ENCODE assay signal across 23 cellular contexts in genomic region chrX:129631850-129632249, GRCh38. TPM values are rescaled to one million over a fixed set of nuclear protein-coding genes. Genes with fewer than 3 reads are reported as not detected.
DNase-seq lines count a peak whose midpoint lies in the region; ATAC-seq and TF ChIP-seq lines count a peak whose summit lies in the region.
"Had no signal": no experiment of that assay in that cellular context is flagged by ENCODE, and none has a peak within 500 bp of the region (broad histone marks: within the 10 kb centered on the region; RNA-seq: fewer than 3 reads in every experiment).

No MANE protein-coding gene starts in this region.

- no peaks in the 10 kb centered on the region for H3K27me3 Mint-ChIP-seq in CD4-positive, CD25-positive, alpha-beta regulatory T cell
- peaks cover 26% of the 10 kb centered on the region for H3K27me3 Mint-ChIP-seq in neural crest cell (ENCODE audit: low read depth)
- peaks cover 0 to 7% of the 10 kb centered on the region in 2 donors for H3K27me3 Mint-ChIP-seq in CD8-positive, alpha-beta memory T cell
- H3K27me3 Mint-ChIP-seq: CD4-positive, alpha-beta memory T cell had no signal

- H3K4me3 ChIP-seq in CD4-positive, CD25-positive, alpha-beta regulatory T cell (ENCODE audit: low read depth, low read length): no peak overlapping the region
- no peak overlapping the region for H3K4me3 ChIP-seq in epithelial cell of esophagus (ENCODE audit: low read length)
- H3K4me3 ChIP-seq in CD8-positive, alpha-beta memory T cell (ENCODE audit: low read length): no peak overlapping the region
- no peak overlapping the region for H3K4me3 ChIP-seq in SJCRH30
- H3K4me3 ChIP-seq: BLaER1 treated with 17β-estradiol and CSF1 and Interleukin-3, amounts not matched to agents 10 nM and 100 nM had no signal

- DNase-seq in CD4-positive, CD25-positive, alpha-beta regulatory T cell: no peak
- DNase-seq in LoVo (ENCODE audit: low spot score) (peak; percentile 2), epithelial cell of esophagus (ENCODE audit: low read depth) (peak; percentile 33), neural crest cell (ENCODE audit: low read depth, low spot score) (no peak), SJCRH30 (no peak)
- DNase-seq in CD8-positive, alpha-beta memory T cell: no peak
- DNase-seq: AML-193; Caco-2; CD4-positive, alpha-beta memory T cell; DMS 273 treated with DMSO at 0.1 percent for 48 hours; DND-41; GOT3; HCEC 1CT; IMR-90; KG1; MM.1S; NCI-H2029 treated with DMSO at 0.1 percent for 48 hours; NCI-H2227 treated with DMSO at 0.1 percent for 48 hours had no signal

- POLR2A ChIA-PET in CD8-positive, alpha-beta memory T cell (lab: Charles Lee): no interaction called here

- ATAC-seq in CD4-positive, CD25-positive, alpha-beta regulatory T cell (ENCODE audit: low read depth in 2 of 2): no peak
- no peak for ATAC-seq in HG02610 (IDR thresholded peaks at IDR 0.05; ENCODE audit: unreplicated experiment)
- ATAC-seq: Panc1, SK-N-SH treated with all-trans-retinoic acid at 6 μM for 48 hours had no signal

- no peaks in the 10 kb centered on the region for H3K36me3 Mint-ChIP-seq in CD4-positive, CD25-positive, alpha-beta regulatory T cell
- H3K36me3 Mint-ChIP-seq in neural crest cell (ENCODE audit: low read depth): no peaks in the 10 kb centered on the region
- no peaks in the 10 kb centered on the region for H3K36me3 Mint-ChIP-seq in CD8-positive, alpha-beta memory T cell
- H3K36me3 Mint-ChIP-seq: CD4-positive, alpha-beta memory T cell had no signal

- peak overlapping the region in 2 of 3 donors; percentile 8 to 80 for H3K27ac Mint-ChIP-seq in CD4-positive, CD25-positive, alpha-beta regulatory T cell
- peak overlapping the region; percentile 19 for H3K27ac Mint-ChIP-seq in neural crest cell (ENCODE audit: unreplicated experiment)
- H3K27ac Mint-ChIP-seq in CD8-positive, alpha-beta memory T cell: peak overlapping the region in 1 of 8 donors; percentile 42

- no peak overlapping the region for H3K27ac ChIP-seq in CD4-positive, CD25-positive, alpha-beta regulatory T cell (ENCODE audit: insufficient read depth, low read length, poor library complexity, severe bottlenecking)
- no peak overlapping the region for H3K27ac ChIP-seq in CD8-positive, alpha-beta memory T cell (ENCODE audit: low read depth, low read length)
- no peak overlapping the region for H3K27ac ChIP-seq in SJCRH30
- H3K27ac ChIP-seq: BLaER1 treated with 17β-estradiol and CSF1 and Interleukin-3, amounts not matched to agents 10 nM and 100 nM had no signal

- no peaks in the 10 kb centered on the region for H3K36me3 ChIP-seq in CD4-positive, CD25-positive, alpha-beta regulatory T cell (ENCODE audit: control insufficient read depth, insufficient read depth, low read length)
- no peaks in the 10 kb centered on the region for H3K36me3 ChIP-seq in CD8-positive, alpha-beta memory T cell (ENCODE audit: insufficient read depth, low read length)
- H3K36me3 ChIP-seq in SJCRH30: no peaks in the 10 kb centered on the region
- H3K36me3 ChIP-seq: BLaER1 treated with 17β-estradiol and CSF1 and Interleukin-3, amounts not matched to agents 10 nM and 100 nM had no signal

- H3K27me3 ChIP-seq in CD4-positive, CD25-positive, alpha-beta regulatory T cell (ENCODE audit: control insufficient read depth, insufficient read depth, low read length): no peaks in the 10 kb centered on the region
- H3K27me3 ChIP-seq in CD8-positive, alpha-beta memory T cell (ENCODE audit: insufficient read depth, low read length, poor library complexity, severe bottlenecking): no peaks in the 10 kb centered on the region
- no peaks in the 10 kb centered on the region for H3K27me3 ChIP-seq in SJCRH30

- no peak overlapping the region for H3K4me3 Mint-ChIP-seq in CD4-positive, CD25-positive, alpha-beta regulatory T cell
- no peak overlapping the region for H3K4me3 Mint-ChIP-seq in neural crest cell
- no peak overlapping the region for H3K4me3 Mint-ChIP-seq in CD8-positive, alpha-beta memory T cell
- H3K4me3 Mint-ChIP-seq: CD4-positive, alpha-beta memory T cell had no signal

- no peaks in the 10 kb centered on the region for H3K4me1 Mint-ChIP-seq in CD4-positive, CD25-positive, alpha-beta regulatory T cell
- peaks cover 12% of the 10 kb centered on the region for H3K4me1 Mint-ChIP-seq in neural crest cell
- H3K4me1 Mint-ChIP-seq in CD8-positive, alpha-beta memory T cell: no peaks in the 10 kb centered on the region
- H3K4me1 Mint-ChIP-seq: CD4-positive, alpha-beta memory T cell had no signal

- H3K9me3 ChIP-seq in CD4-positive, CD25-positive, alpha-beta regulatory T cell (ENCODE audit: control insufficient read depth in 2 of 2, low read length in 2 of 2): no peaks in the 10 kb centered on the region
- no peaks in the 10 kb centered on the region for H3K9me3 ChIP-seq in CD8-positive, alpha-beta memory T cell (ENCODE audit: low read length)
- no peaks in the 10 kb centered on the region for H3K9me3 ChIP-seq in SJCRH30 (replicated peaks)
- H3K9me3 ChIP-seq: Caco-2 had no signal

- peaks cover 0 to 1% (median 0%) of the 10 kb centered on the region in 7 donors for H3K9me3 Mint-ChIP-seq in CD4-positive, CD25-positive, alpha-beta regulatory T cell
- peaks cover 3% of the 10 kb centered on the region for H3K9me3 Mint-ChIP-seq in neural crest cell
- H3K9me3 Mint-ChIP-seq in CD8-positive, alpha-beta memory T cell: no peaks in the 10 kb centered on the region
- H3K9me3 Mint-ChIP-seq: CD4-positive, alpha-beta memory T cell had no signal

- H3K4me1 ChIP-seq in CD4-positive, CD25-positive, alpha-beta regulatory T cell (ENCODE audit: control insufficient read depth, insufficient read depth, low read length, poor library complexity, severe bottlenecking): no peaks in the 10 kb centered on the region
- no peaks in the 10 kb centered on the region for H3K4me1 ChIP-seq in CD8-positive, alpha-beta memory T cell (ENCODE audit: insufficient read depth, low read length)
- no peaks in the 10 kb centered on the region for H3K4me1 ChIP-seq in SJCRH30
- H3K4me1 ChIP-seq: BLaER1 treated with 17β-estradiol and CSF1 and Interleukin-3, amounts not matched to agents 10 nM and 100 nM; Caco-2 had no signal

- CTCF ChIA-PET in CD8-positive, alpha-beta memory T cell (lab: Charles Lee): no interaction called here

- TF ChIP-seq CTCF in epithelial cell of esophagus (IDR thresholded peaks at IDR 0.05; ENCODE audit: insufficient read depth, low read depth, low read length, missing control alignments): no peak
- no peak for TF ChIP-seq CTCF in neural crest cell (conservative IDR thresholded peaks at IDR 0.05)

RNA-seq across cellular contexts. Expression of gene APLN, which starts 22.9 kb away (rescaled TPM):
- not detected for total RNA-seq in CD4-positive, CD25-positive, alpha-beta regulatory T cell
- not detected for polyA plus RNA-seq in CD4-positive, CD25-positive, alpha-beta regulatory T cell
- 1.2 and 1.3 TPM in 2 replicates for total RNA-seq in neural crest cell
- total RNA-seq in CD8-positive, alpha-beta memory T cell: under 1 TPM; 0.11 TPM
- polyA plus RNA-seq in CD8-positive, alpha-beta memory T cell: not detected
- total RNA-seq in SJCRH30 (2014; rRNA removed; shearing (Covaris generic)): 0.73 and 0.81 TPM in 2 replicates
- total RNA-seq: CD4-positive, alpha-beta memory T cell; G401 had no signal
- polyA plus RNA-seq: CD4-positive, alpha-beta memory T cell had no signal

Comparison
In these comparisons a context has a peak if more than half of its experiments do, and no peak if none do; other contexts are left out.
1. DNase-seq: peak in LoVo (single experiment) and epithelial cell of esophagus (single experiment); none in CD4-positive, CD25-positive, alpha-beta regulatory T cell (0 of 3), neural crest cell (single experiment), CD8-positive, alpha-beta memory T cell (0 of 5) and SJCRH30 (0 of 2).